ENCODE assay signal across 22 cellular contexts in the genomic region with DNA sequence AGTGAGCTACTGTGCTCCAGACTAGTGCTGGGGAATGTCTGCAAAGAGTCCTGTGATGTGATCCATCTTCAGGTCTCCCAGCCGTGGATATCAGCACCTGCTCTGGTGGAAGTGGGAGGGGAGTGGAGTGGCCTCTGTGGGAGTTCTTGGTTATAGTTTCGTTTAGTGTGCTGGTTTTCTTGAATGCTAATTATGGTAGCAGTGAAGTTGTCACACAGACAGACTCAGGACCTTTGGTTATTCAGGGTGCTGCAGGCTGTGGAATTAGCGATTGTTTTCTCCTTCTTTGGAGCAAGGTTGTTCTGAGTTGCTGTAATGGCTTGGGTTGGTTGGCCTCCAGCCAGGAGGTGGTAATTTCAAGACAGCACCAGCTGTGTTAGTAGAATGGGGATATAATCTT.
"Had no signal": no experiment of that assay in that cellular context is flagged by ENCODE, and none has a peak within 500 bp of the region (broad histone marks: within the 10 kb centered on the region; RNA-seq: fewer than 3 reads in every experiment).

No MANE protein-coding gene starts in this region.

- H3K27ac ChIP-seq: esophagus squamous epithelium, gastrocnemius medialis, neutrophil, ovary, prostate gland, spleen, upper lobe of right lung had no signal

- DNase-seq: activated CD4-positive, alpha-beta T cell treated with anti-CD3 and anti-CD28 coated beads for 4 hours; activated CD4-positive, alpha-beta T cell treated with anti-CD3 and anti-CD28 coated beads, Interleukin-2, amount 50 U/mL, for 48 hours; activated CD4-positive, CD25-positive, alpha-beta regulatory T cell; activated CD8-positive, alpha-beta memory T cell treated with anti-CD3 and anti-CD28 coated beads, Interleukin-2, amount 50 U/mL, for 48 hours; activated effector memory CD4-positive, alpha-beta T cell treated with Interleukin-2 at 50 U/mL for 16 hours; activated naive CD4-positive, alpha-beta T cell treated with anti-CD3 and anti-CD28 coated beads for 36 hours; activated naive CD8-positive, alpha-beta T cell treated with anti-CD3 and anti-CD28 coated beads, Interleukin-2, amount 50 U/mL, for 24 hours; activated T-cell treated with anti-CD3 and anti-CD28 coated beads, Interleukin-2, amount 50 U/mL, for 72 hours; cortex of kidney; endodermal cell; esophagus squamous epithelium; gastrocnemius medialis; hippocampal formation; ovary; spleen; stimulated activated CD4-positive, alpha-beta T cell treated with anti-CD3 and anti-CD28 coated beads, Interleukin-4, amount 100 ng/mL, for 24 hours; stimulated activated naive CD8-positive, alpha-beta T cell treated with anti-CD3 and anti-CD28 coated beads, Interleukin-15, Interleukin-2, amounts not matched to agents 100 U/mL and 50 U/mL, for 24 hours; upper lobe of right lung had no signal

- ATAC-seq: activated naive CD8-positive, alpha-beta T cell treated with anti-CD3 and anti-CD28 coated beads, Interleukin-2, amount 50 U/mL, for 24 hours; activated T-cell treated with anti-CD3 and anti-CD28 coated beads, Interleukin-2, amount 50 U/mL, for 72 hours; gastrocnemius medialis; stimulated activated naive CD8-positive, alpha-beta T cell treated with anti-CD3 and anti-CD28 coated beads, Interleukin-15, Interleukin-2, amounts not matched to agents 100 U/mL and 50 U/mL, for 24 hours; upper lobe of right lung had no signal

- H3K4me3 Mint-ChIP-seq: activated naive CD4-positive, alpha-beta T cell treated with anti-CD3 and anti-CD28 coated beads for 36 hours; activated naive CD8-positive, alpha-beta T cell treated with anti-CD3 and anti-CD28 coated beads, Interleukin-2, amount 50 U/mL, for 24 hours; activated T-cell treated with anti-CD3 and anti-CD28 coated beads, Interleukin-2, amount 50 U/mL, for 72 hours; endodermal cell; memory B cell; nephron had no signal

- H3K4me1 Mint-ChIP-seq: activated naive CD8-positive, alpha-beta T cell treated with anti-CD3 and anti-CD28 coated beads, Interleukin-2, amount 50 U/mL, for 24 hours; memory B cell; nephron had no signal

- H3K36me3 Mint-ChIP-seq: memory B cell had no signal

- H3K4me3 ChIP-seq: esophagus squamous epithelium, gastrocnemius medialis, ovary, prostate gland, spleen, upper lobe of right lung had no signal

- H3K27me3 ChIP-seq: esophagus squamous epithelium, gastrocnemius medialis, neutrophil, ovary, spleen, upper lobe of right lung had no signal

- H3K36me3 ChIP-seq: esophagus squamous epithelium, gastrocnemius medialis, neutrophil, ovary, prostate gland, spleen, upper lobe of right lung had no signal

- H3K9me3 ChIP-seq: gastrocnemius medialis, neutrophil, ovary, prostate gland, upper lobe of right lung had no signal

- H3K27ac Mint-ChIP-seq: activated naive CD4-positive, alpha-beta T cell treated with anti-CD3 and anti-CD28 coated beads for 36 hours; activated naive CD8-positive, alpha-beta T cell treated with anti-CD3 and anti-CD28 coated beads, Interleukin-2, amount 50 U/mL, for 24 hours; activated T-cell treated with anti-CD3 and anti-CD28 coated beads, Interleukin-2, amount 50 U/mL, for 72 hours; endodermal cell; memory B cell; nephron had no signal

- H3K4me1 ChIP-seq: esophagus squamous epithelium, gastrocnemius medialis, prostate gland, spleen, upper lobe of right lung had no signal

- H3K27me3 Mint-ChIP-seq: activated naive CD8-positive, alpha-beta T cell treated with anti-CD3 and anti-CD28 coated beads, Interleukin-2, amount 50 U/mL, for 24 hours; memory B cell had no signal
